8 cellular contexts compared by ENCODE assay signal in genomic region chr1:120142512-120143263, GRCh38. TPM values are rescaled to one million over a fixed set of nuclear protein-coding genes. Genes with fewer than 3 reads are reported as not detected.
A peak's percentile ranks its signal among the peaks of the same experiment; 100 is the strongest.
DNase-seq lines count a peak whose midpoint lies in the region; ATAC-seq and TF ChIP-seq lines count a peak whose summit lies in the region.
"Not testable (repeated sequence)": the region's sequence is repeated elsewhere in the genome, so short reads cannot be mapped to it uniquely, and the experiment has no call there.

No MANE protein-coding gene starts in this region.

- not testable (repeated sequence) for H2AFZ ChIP-seq in OCI-LY1 (ENCODE audit: low read length)

- not testable (repeated sequence) for H3K27me3 Mint-ChIP-seq in CD4-positive, CD25-positive, alpha-beta regulatory T cell; activated CD8-positive, alpha-beta T cell treated with anti-CD3 and anti-CD28 coated beads, Interleukin-2, amount 10 ng/mL, durations not matched to agents 7 days and 5 days (ENCODE audit: low read depth); central memory CD8-positive, alpha-beta T cell; mesothelial cell of epicardium (ENCODE audit: low read depth)

- H3K4me1 Mint-ChIP-seq in CD4-positive, CD25-positive, alpha-beta regulatory T cell: peaks cover 10 to 21% (median 17%) of the 10 kb centered on the region in 4 donors
- peaks cover 32% of the 10 kb centered on the region for H3K4me1 Mint-ChIP-seq in activated CD8-positive, alpha-beta T cell treated with anti-CD3 and anti-CD28 coated beads, Interleukin-2, amount 10 ng/mL, durations not matched to agents 7 days and 5 days (ENCODE audit: low read depth)
- H3K4me1 Mint-ChIP-seq in central memory CD8-positive, alpha-beta T cell: peaks cover 23% of the 10 kb centered on the region
- peaks cover 35% of the 10 kb centered on the region for H3K4me1 Mint-ChIP-seq in mesothelial cell of epicardium

- not testable (repeated sequence) for H3K9me3 Mint-ChIP-seq in CD4-positive, CD25-positive, alpha-beta regulatory T cell; activated CD8-positive, alpha-beta T cell treated with anti-CD3 and anti-CD28 coated beads, Interleukin-2, amount 10 ng/mL, durations not matched to agents 7 days and 5 days (ENCODE audit: insufficient read depth); central memory CD8-positive, alpha-beta T cell; mesothelial cell of epicardium

- not testable (repeated sequence) for H3K27me3 ChIP-seq in CD4-positive, CD25-positive, alpha-beta regulatory T cell (ENCODE audit: control insufficient read depth, insufficient read depth, low read length); OCI-LY1 (ENCODE audit: insufficient read depth, low read length)

- ATAC-seq in CD4-positive, CD25-positive, alpha-beta regulatory T cell (ENCODE audit: low read depth in 2 of 2): peak; percentile 95 to 97
- ATAC-seq in GM19455 (IDR thresholded peaks at IDR 0.05; ENCODE audit: unreplicated experiment) (peak; percentile 97), HG03097 (IDR thresholded peaks at IDR 0.05; ENCODE audit: low FRiP score, unreplicated experiment) (peak; percentile 95)
- ATAC-seq in activated CD8-positive, alpha-beta T cell treated with anti-CD3 and anti-CD28 coated beads, Interleukin-2, amount 10 ng/mL, durations not matched to agents 7 days and 5 days: peak; percentile 93
- peak; percentile 99 for ATAC-seq in central memory CD8-positive, alpha-beta T cell (replicated peaks; ENCODE audit: extremely low read depth, poor library complexity, severe bottlenecking)

- H3K4me3 Mint-ChIP-seq in CD4-positive, CD25-positive, alpha-beta regulatory T cell: peak overlapping the region; percentile 25 to 83 (median 63)
- peak overlapping the region; percentile 44 for H3K4me3 Mint-ChIP-seq in activated CD8-positive, alpha-beta T cell treated with anti-CD3 and anti-CD28 coated beads, Interleukin-2, amount 10 ng/mL, durations not matched to agents 7 days and 5 days
- peak overlapping the region; percentile 53 for H3K4me3 Mint-ChIP-seq in central memory CD8-positive, alpha-beta T cell
- not testable (repeated sequence) for H3K4me3 Mint-ChIP-seq in mesothelial cell of epicardium

- POLR2A ChIA-PET in activated CD8-positive, alpha-beta T cell treated with anti-CD3 and anti-CD28 coated beads, Interleukin-2, amount 10 ng/mL, durations not matched to agents 7 days and 5 days (lab: Charles Lee): not testable (repeated sequence)

- H3K27ac Mint-ChIP-seq in CD4-positive, CD25-positive, alpha-beta regulatory T cell: peak overlapping the region in 2 of 3 donors; percentile 62 to 79
- H3K27ac Mint-ChIP-seq in activated CD8-positive, alpha-beta T cell treated with anti-CD3 and anti-CD28 coated beads, Interleukin-2, amount 10 ng/mL, durations not matched to agents 7 days and 5 days: peak overlapping the region; percentile 64
- H3K27ac Mint-ChIP-seq in central memory CD8-positive, alpha-beta T cell (ENCODE audit: low read depth): peak overlapping the region; percentile 71
- peak overlapping the region; percentile 90 for H3K27ac Mint-ChIP-seq in mesothelial cell of epicardium

- H4K20me1 ChIP-seq in OCI-LY1 (ENCODE audit: insufficient read depth, low read length): not testable (repeated sequence)

- not testable (repeated sequence) for H3K9me2 ChIP-seq in OCI-LY1 (ENCODE audit: low read depth, low read length)

- TF ChIP-seq CTCF in OCI-LY1 (IDR thresholded peaks at IDR 0.05; ENCODE audit: low read length); mesothelial cell of epicardium (IDR thresholded peaks at IDR 0.05; ENCODE audit: unreplicated experiment): not testable (repeated sequence)

- peak; percentile 13 to 90 (median 60) for DNase-seq in CD4-positive, CD25-positive, alpha-beta regulatory T cell
- peak; percentile 88 for DNase-seq in activated CD8-positive, alpha-beta T cell treated with anti-CD3 and anti-CD28 coated beads, Interleukin-2, amount 10 ng/mL, durations not matched to agents 7 days and 5 days
- peak; percentile 37 to 66 for DNase-seq in central memory CD8-positive, alpha-beta T cell (ENCODE audit: low spot score in 2 of 2)
- not testable (repeated sequence) for DNase-seq in mesothelial cell of epicardium (ENCODE audit: low spot score in 2 of 2, unreplicated experiment in 2 of 2)
- DNase-seq in stimulated activated CD8-positive, alpha-beta memory T cell treated with anti-CD3 and anti-CD28 coated beads, Interleukin-15, amount 100 ng/mL, for 1 hour (ENCODE audit: low read depth): peak; percentile 23

- peak overlapping the region; percentile 23; the same call in 1 of the 2 replicates for H3K4me2 ChIP-seq in OCI-LY1 (ENCODE audit: low read length)

- not testable (repeated sequence) for H3K36me3 ChIP-seq in CD4-positive, CD25-positive, alpha-beta regulatory T cell (ENCODE audit: control insufficient read depth, insufficient read depth, low read length); OCI-LY1 (ENCODE audit: insufficient read depth, low read length)

- not testable (repeated sequence) for H3K9me3 ChIP-seq in CD4-positive, CD25-positive, alpha-beta regulatory T cell (ENCODE audit: control insufficient read depth in 2 of 2, low read length in 2 of 2); OCI-LY1 (ENCODE audit: low read length)

- H3F3A ChIP-seq in OCI-LY1 (ENCODE audit: insufficient read depth, low read length): not testable (repeated sequence)

- not testable (repeated sequence) for H3K9ac ChIP-seq in OCI-LY1 (ENCODE audit: low read length)

- H3K4me3 ChIP-seq in CD4-positive, CD25-positive, alpha-beta regulatory T cell (ENCODE audit: low read depth, low read length): peak overlapping the region; percentile 51
- H3K4me3 ChIP-seq in OCI-LY1 (ENCODE audit: low read depth, low read length, poor library complexity, severe bottlenecking): not testable (repeated sequence)

- H3K36me3 Mint-ChIP-seq in CD4-positive, CD25-positive, alpha-beta regulatory T cell; activated CD8-positive, alpha-beta T cell treated with anti-CD3 and anti-CD28 coated beads, Interleukin-2, amount 10 ng/mL, durations not matched to agents 7 days and 5 days (ENCODE audit: low read depth); central memory CD8-positive, alpha-beta T cell (ENCODE audit: insufficient read depth); mesothelial cell of epicardium: not testable (repeated sequence)

- CTCF ChIA-PET in activated CD8-positive, alpha-beta T cell treated with anti-CD3 and anti-CD28 coated beads, Interleukin-2, amount 10 ng/mL, durations not matched to agents 7 days and 5 days (lab: Charles Lee): not testable (repeated sequence)

- H3K27ac ChIP-seq in CD4-positive, CD25-positive, alpha-beta regulatory T cell (ENCODE audit: insufficient read depth, low read length, poor library complexity, severe bottlenecking); OCI-LY1 (ENCODE audit: low read depth, low read length, poor library complexity, severe bottlenecking): not testable (repeated sequence)

- peaks cover 17% of the 10 kb centered on the region for H3K4me1 ChIP-seq in CD4-positive, CD25-positive, alpha-beta regulatory T cell (ENCODE audit: control insufficient read depth, insufficient read depth, low read length, poor library complexity, severe bottlenecking)
- peaks cover 20% of the 10 kb centered on the region for H3K4me1 ChIP-seq in OCI-LY1 (ENCODE audit: insufficient read depth, low read length, severe bottlenecking)

- not testable (repeated sequence) for H3K79me2 ChIP-seq in OCI-LY1 (ENCODE audit: insufficient read depth, low read length)

RNA-seq across cellular contexts. Expression of gene SEC22B, which starts 33.6 kb away (rescaled TPM):
- total RNA-seq in CD4-positive, CD25-positive, alpha-beta regulatory T cell: 24.9 TPM
- polyA plus RNA-seq in CD4-positive, CD25-positive, alpha-beta regulatory T cell: 10 to 100 TPM; 16.4 to 20.6 (median 18.4) TPM
- 10 to 100 TPM; 21.9 to 22.4 TPM for total RNA-seq in activated CD8-positive, alpha-beta T cell treated with anti-CD3 and anti-CD28 coated beads, Interleukin-2, amount 10 ng/mL, durations not matched to agents 7 days and 5 days
- 39.8 to 42.3 TPM (median 40.2 TPM) in 3 replicates for total RNA-seq in mesothelial cell of epicardium
